Comparison of ENCODE assay signal across 40 cellular contexts in genomic region chr4:189322426-189322825, GRCh38.
"Had no signal": no experiment of that assay in that cellular context is flagged by ENCODE, and none has a peak within 500 bp of the region (broad histone marks: within the 10 kb centered on the region; RNA-seq: fewer than 3 reads in every experiment).

No MANE protein-coding gene starts in this region.

- H3K9me3 ChIP-seq: adrenal gland, ascending aorta, body of pancreas, breast epithelium had no signal

- FAIRE-seq: astrocyte, bronchial epithelial cell had no signal

- H3K9me3 Mint-ChIP-seq: activated naive CD8-positive, alpha-beta T cell treated with anti-CD3 and anti-CD28 coated beads, Interleukin-2, amount 10 ng/mL, durations not matched to agents 7 days and 5 days had no signal

- H3K27ac ChIP-seq: adrenal gland, ascending aorta, body of pancreas, brain microvascular endothelial cell, breast epithelium, cardiac muscle cell had no signal

- H3K27me3 ChIP-seq: adrenal gland, ascending aorta, body of pancreas, brain microvascular endothelial cell, breast epithelium, cardiac muscle cell had no signal

- H3K4me1 ChIP-seq: adrenal gland, ascending aorta, body of pancreas, breast epithelium had no signal

- H3K36me3 Mint-ChIP-seq: activated naive CD4-positive, alpha-beta T cell treated with anti-CD3 and anti-CD28 coated beads, Interleukin-2, amount 10 ng/mL, durations not matched to agents 7 days and 5 days; activated naive CD4-positive, alpha-beta T cell treated with anti-CD3 and anti-CD28 coated beads, Interleukin-2, amount 50 U/mL, for 24 hours; activated naive CD8-positive, alpha-beta T cell; activated naive CD8-positive, alpha-beta T cell treated with anti-CD3 and anti-CD28 coated beads for 36 hours; activated naive CD8-positive, alpha-beta T cell treated with anti-CD3 and anti-CD28 coated beads, Interleukin-2, amount 10 ng/mL, durations not matched to agents 7 days and 5 days; brain had no signal

- H3K4me3 Mint-ChIP-seq: activated naive CD4-positive, alpha-beta T cell treated with anti-CD3 and anti-CD28 coated beads for 36 hours; activated naive CD4-positive, alpha-beta T cell treated with anti-CD3 and anti-CD28 coated beads, Interleukin-2, amount 10 ng/mL, durations not matched to agents 7 days and 5 days; activated naive CD4-positive, alpha-beta T cell treated with anti-CD3 and anti-CD28 coated beads, Interleukin-2, amount 50 U/mL, for 24 hours; activated naive CD8-positive, alpha-beta T cell; activated naive CD8-positive, alpha-beta T cell treated with anti-CD3 and anti-CD28 coated beads for 36 hours; activated naive CD8-positive, alpha-beta T cell treated with anti-CD3 and anti-CD28 coated beads, Interleukin-2, amount 10 ng/mL, durations not matched to agents 7 days and 5 days; activated naive CD8-positive, alpha-beta T cell treated with anti-CD3 and anti-CD28 coated beads, Interleukin-2, amount 50 U/mL, for 24 hours; activated T-cell treated with anti-CD3 and anti-CD28 coated beads, Interleukin-2, amount 50 U/mL, for 24 hours; activated T-cell treated with anti-CD3 and anti-CD28 coated beads, Interleukin-2, amount 50 U/mL, for 4 hours; activated T-cell treated with anti-CD3 and anti-CD28 coated beads, Interleukin-2, amount 50 U/mL, for 72 hours; activated T-helper 1 cell treated with anti-CD3 and anti-CD28 coated beads, Interleukin-12 subunit alpha, Interleukin-12 subunit beta, Interleukin-2, Interleukin-4 antibody, amounts not matched to agents 30 ng/mL and 10 ng/mL and 1 ng/mL, durations not matched to agents 14 hours and 24 hours and 36 hours; activated T-helper 17 cell treated with anti-CD3 and anti-CD28 coated beads, Interleukin-2, amount 50 U/mL, for 72 hours; brain; central memory CD8-positive, alpha-beta T cell had no signal

- H3K27ac Mint-ChIP-seq: activated naive CD4-positive, alpha-beta T cell treated with anti-CD3 and anti-CD28 coated beads for 36 hours; activated naive CD4-positive, alpha-beta T cell treated with anti-CD3 and anti-CD28 coated beads, Interleukin-2, amount 10 ng/mL, durations not matched to agents 7 days and 5 days; activated naive CD4-positive, alpha-beta T cell treated with anti-CD3 and anti-CD28 coated beads, Interleukin-2, amount 50 U/mL, for 24 hours; activated naive CD4-positive, alpha-beta T cell treated with anti-CD3 and anti-CD28 coated beads, Interleukin-2, amount 50 U/mL, for 72 hours; activated naive CD8-positive, alpha-beta T cell; activated naive CD8-positive, alpha-beta T cell treated with anti-CD3 and anti-CD28 coated beads for 36 hours; activated naive CD8-positive, alpha-beta T cell treated with anti-CD3 and anti-CD28 coated beads, Interleukin-2, amount 10 ng/mL, durations not matched to agents 7 days and 5 days; activated naive CD8-positive, alpha-beta T cell treated with anti-CD3 and anti-CD28 coated beads, Interleukin-2, amount 50 U/mL, for 24 hours; activated T-cell treated with anti-CD3 and anti-CD28 coated beads, Interleukin-2, amount 50 U/mL, for 24 hours; activated T-cell treated with anti-CD3 and anti-CD28 coated beads, Interleukin-2, amount 50 U/mL, for 72 hours; activated T-helper 1 cell treated with anti-CD3 and anti-CD28 coated beads, Interleukin-12 subunit alpha, Interleukin-12 subunit beta, Interleukin-2, Interleukin-4 antibody, amounts not matched to agents 30 ng/mL and 10 ng/mL and 1 ng/mL, durations not matched to agents 14 hours and 24 hours and 36 hours; activated T-helper 17 cell treated with anti-CD3 and anti-CD28 coated beads, Interleukin-2, amount 50 U/mL, for 72 hours; activated T-helper 2 cell treated with anti-CD3 and anti-CD28 coated beads, Interferon-gamma antibody, Interleukin-2, Interleukin-4, amounts not matched to agents 10 μg/mL and 5 μg/mL and 100 μg/mL, durations not matched to agents 14 hours and 24 hours and 36 hours; brain had no signal

- H3K27me3 Mint-ChIP-seq: activated naive CD4-positive, alpha-beta T cell treated with anti-CD3 and anti-CD28 coated beads, Interleukin-2, amount 10 ng/mL, durations not matched to agents 7 days and 5 days; activated naive CD4-positive, alpha-beta T cell treated with anti-CD3 and anti-CD28 coated beads, Interleukin-2, amount 50 U/mL, for 24 hours; activated naive CD8-positive, alpha-beta T cell; activated naive CD8-positive, alpha-beta T cell treated with anti-CD3 and anti-CD28 coated beads for 36 hours; activated naive CD8-positive, alpha-beta T cell treated with anti-CD3 and anti-CD28 coated beads, Interleukin-2, amount 10 ng/mL, durations not matched to agents 7 days and 5 days; activated naive CD8-positive, alpha-beta T cell treated with anti-CD3 and anti-CD28 coated beads, Interleukin-2, amount 50 U/mL, for 24 hours; activated T-cell treated with anti-CD3 and anti-CD28 coated beads, Interleukin-2, amount 50 U/mL, for 24 hours; activated T-helper 17 cell treated with anti-CD3 and anti-CD28 coated beads, Interleukin-2, amount 50 U/mL, for 72 hours; central memory CD8-positive, alpha-beta T cell had no signal

- DNase-seq: activated effector memory CD4-positive, alpha-beta T cell treated with anti-CD3 and anti-CD28 coated beads, Interleukin-2, amount 50 U/mL, for 16 hours; activated effector memory CD4-positive, alpha-beta T cell treated with Interleukin-2 at 50 U/mL for 16 hours; activated gamma-delta T cell; activated gamma-delta T cell treated with Interleukin-2 at 50 U/mL for 16 hours; activated naive CD4-positive, alpha-beta T cell; activated naive CD4-positive, alpha-beta T cell treated with anti-CD3 and anti-CD28 coated beads for 36 hours; activated naive CD4-positive, alpha-beta T cell treated with anti-CD3 and anti-CD28 coated beads, Interleukin-2, amount 10 ng/mL, durations not matched to agents 7 days and 5 days; activated naive CD4-positive, alpha-beta T cell treated with anti-CD3 and anti-CD28 coated beads, Interleukin-2, amount 50 U/mL, for 16 hours; activated naive CD4-positive, alpha-beta T cell treated with Interleukin-2 at 50 U/mL for 16 hours; activated naive CD8-positive, alpha-beta T cell treated with anti-CD3 and anti-CD28 coated beads for 36 hours; activated naive CD8-positive, alpha-beta T cell treated with anti-CD3 and anti-CD28 coated beads, Interleukin-2, amount 10 ng/mL, durations not matched to agents 7 days and 5 days; activated naive CD8-positive, alpha-beta T cell treated with anti-CD3 and anti-CD28 coated beads, Interleukin-2, amount 50 U/mL, for 24 hours; activated T-cell treated with anti-CD3 and anti-CD28 coated beads, Interleukin-2, amount 50 U/mL, for 1 hour; activated T-cell treated with anti-CD3 and anti-CD28 coated beads, Interleukin-2, amount 50 U/mL, for 24 hours; activated T-cell treated with anti-CD3 and anti-CD28 coated beads, Interleukin-2, amount 50 U/mL, for 4 hours; activated T-cell treated with anti-CD3 and anti-CD28 coated beads, Interleukin-2, amount 50 U/mL, for 48 hours; activated T-cell treated with anti-CD3 and anti-CD28 coated beads, Interleukin-2, amount 50 U/mL, for 72 hours; adrenal gland; amniotic stem cell; amygdala; anterior cingulate cortex; aorta; body of pancreas; brain microvascular endothelial cell; caudate nucleus; central memory CD4-positive, alpha-beta T cell; cerebellar nuclear complex had no signal

- H3K4me1 Mint-ChIP-seq: activated naive CD4-positive, alpha-beta T cell treated with anti-CD3 and anti-CD28 coated beads, Interleukin-2, amount 10 ng/mL, durations not matched to agents 7 days and 5 days; activated naive CD4-positive, alpha-beta T cell treated with anti-CD3 and anti-CD28 coated beads, Interleukin-2, amount 50 U/mL, for 24 hours; activated naive CD8-positive, alpha-beta T cell treated with anti-CD3 and anti-CD28 coated beads for 36 hours; activated naive CD8-positive, alpha-beta T cell treated with anti-CD3 and anti-CD28 coated beads, Interleukin-2, amount 10 ng/mL, durations not matched to agents 7 days and 5 days; activated naive CD8-positive, alpha-beta T cell treated with anti-CD3 and anti-CD28 coated beads, Interleukin-2, amount 50 U/mL, for 24 hours; activated T-helper 17 cell treated with anti-CD3 and anti-CD28 coated beads, Interleukin-2, amount 50 U/mL, for 72 hours; brain; central memory CD8-positive, alpha-beta T cell had no signal

- H3K4me3 ChIP-seq: adrenal gland, ascending aorta, body of pancreas, breast epithelium, cardiac muscle cell had no signal

- ATAC-seq: activated naive CD4-positive, alpha-beta T cell treated with anti-CD3 and anti-CD28 coated beads, Interleukin-2, amount 50 U/mL, for 72 hours; activated naive CD8-positive, alpha-beta T cell treated with anti-CD3 and anti-CD28 coated beads, Interleukin-2, amount 50 U/mL, for 24 hours; activated T-cell treated with anti-CD3 and anti-CD28 coated beads, Interleukin-2, amount 50 U/mL, for 4 hours; activated T-cell treated with anti-CD3 and anti-CD28 coated beads, Interleukin-2, amount 50 U/mL, for 72 hours; activated T-helper 17 cell treated with anti-CD3 and anti-CD28 coated beads, Interleukin-2, amount 50 U/mL, for 72 hours; body of pancreas had no signal

- H3K36me3 ChIP-seq: adrenal gland, ascending aorta, brain microvascular endothelial cell, breast epithelium, cardiac muscle cell had no signal
